9 cellular contexts compared by ENCODE assay signal in genomic region chr12:57109207-57110160, GRCh38. TPM values are rescaled to one million over a fixed set of nuclear protein-coding genes. Genes with fewer than 3 reads are reported as not detected.
DNase-seq lines count a peak whose midpoint lies in the region; ATAC-seq and TF ChIP-seq lines count a peak whose summit lies in the region.
"Had no signal": no experiment of that assay in that cellular context is flagged by ENCODE, and none has a peak within 500 bp of the region (broad histone marks: within the 10 kb centered on the region; RNA-seq: fewer than 3 reads in every experiment).

No MANE protein-coding gene starts in this region.

- H3K36me3 ChIP-seq in BJ (ENCODE audit: control insufficient read depth, insufficient read depth, low read length) (peaks cover 27% of the 10 kb centered on the region), MG63 (peaks cover 4% of the 10 kb centered on the region)
- H3K36me3 ChIP-seq in effector memory CD4-positive, alpha-beta T cell (ENCODE audit: control insufficient read depth, insufficient read depth, low read length), result peaks cover 37% of the 10 kb centered on the region

- peak overlapping the region; percentile 73 for H3K4me3 ChIP-seq in BJ (ENCODE audit: low read depth, low read length)
- H3K4me3 ChIP-seq in MG63, result peak overlapping the region; percentile 61
- H3K4me3 ChIP-seq in effector memory CD4-positive, alpha-beta T cell (ENCODE audit: insufficient read depth, low read depth, low read length, poor library complexity, severe bottlenecking), result peak overlapping the region; percentile 76

- H3K4me1 Mint-ChIP-seq in neural crest cell, result peaks cover 47% of the 10 kb centered on the region

- H3K9me3 ChIP-seq in MG63, result no peaks in the 10 kb centered on the region
- H3K9me3 ChIP-seq in effector memory CD4-positive, alpha-beta T cell (ENCODE audit: control insufficient read depth, low read length), result no peaks in the 10 kb centered on the region

- no peak for DNase-seq in BJ (ENCODE audit: low read depth)
- DNase-seq in MG63, result no peak
- DNase-seq in effector memory CD4-positive, alpha-beta T cell, result no peak
- DNase-seq in neural crest cell (ENCODE audit: low read depth, low spot score), result no peak
- no peak for DNase-seq in T1000 (lab: John Stamatoyannopoulos, UW)
- no peak for DNase-seq in epidermal melanocyte (ENCODE audit: insufficient read length, low spot score)
- no peak for DNase-seq in mucosa of gallbladder (ENCODE audit: low spot score)
- DNase-seq: NCI-H2029 had no signal

- no peaks in the 10 kb centered on the region for H3K9me3 Mint-ChIP-seq in neural crest cell

- no peak for TF ChIP-seq CTCF in BJ (IDR thresholded peaks at IDR 0.05; ENCODE audit: insufficient read depth, low read depth, low read length)
- no peak for TF ChIP-seq CTCF in neural crest cell (conservative IDR thresholded peaks at IDR 0.05)

- no peaks in the 10 kb centered on the region for H3K36me3 Mint-ChIP-seq in neural crest cell (ENCODE audit: low read depth)

- H3K27me3 Mint-ChIP-seq in neural crest cell (ENCODE audit: low read depth), result no peaks in the 10 kb centered on the region

- peak overlapping the region; percentile 97 for H3K27ac Mint-ChIP-seq in neural crest cell (ENCODE audit: unreplicated experiment)

- peak overlapping the region; percentile 97 for H3K27ac ChIP-seq in effector memory CD4-positive, alpha-beta T cell (ENCODE audit: insufficient read depth, low read length, poor library complexity, severe bottlenecking)

- CTCF ChIA-PET in BJ (lab: Yijun Ruan, JAX), result interaction anchor here (1.0 to 10.0 kb wide), 4 partner anchors 15 to 74 kb away, joined by 5 to 199 read pairs (median 98); partner anchors contain the start of gene NAB2

- no peak for ATAC-seq in GM19328 (IDR thresholded peaks at IDR 0.05; ENCODE audit: unreplicated experiment)

- POLR2A ChIA-PET in BJ (lab: Charles Lee), result no interaction called here

- H3K4me1 ChIP-seq in effector memory CD4-positive, alpha-beta T cell (ENCODE audit: control insufficient read depth, insufficient read depth, low read length, poor library complexity, severe bottlenecking), result peaks cover 32% of the 10 kb centered on the region

- H3K27me3 ChIP-seq in BJ (ENCODE audit: control insufficient read depth, insufficient read depth, low read length) (no peaks in the 10 kb centered on the region), MG63 (no peaks in the 10 kb centered on the region)
- no peaks in the 10 kb centered on the region for H3K27me3 ChIP-seq in effector memory CD4-positive, alpha-beta T cell (replicated peaks; ENCODE audit: control insufficient read depth, insufficient read depth, low read length, poor library complexity, severe bottlenecking)

- peak overlapping the region; percentile 86 for H3K4me3 Mint-ChIP-seq in neural crest cell

RNA-seq across cellular contexts. Expression of gene STAT6, which starts 1.7 kb away (rescaled TPM):
- polyA plus RNA-seq in BJ (2011; rRNA removed), result 110 and 177 TPM in 2 replicates
- 71.4 and 108 TPM in 2 replicates for polyA minus RNA-seq in BJ (2011; rRNA and poly(A)+ RNA removed)
- 53.6 and 59.7 TPM in 2 replicates for total RNA-seq in MG63 (2014; rRNA removed; shearing (Covaris generic); ENCODE audit: low replicate concordance)
- total RNA-seq in neural crest cell (40.2 and 41.7 TPM in 2 replicates), mucosa of gallbladder (287 TPM)

RNA-seq across cellular contexts. Expression of gene LRP1, which starts 18.8 kb away (rescaled TPM):
- polyA plus RNA-seq in BJ (2011; rRNA removed), result 58.5 and 117 TPM in 2 replicates
- 200 and 323 TPM in 2 replicates for polyA minus RNA-seq in BJ (2011; rRNA and poly(A)+ RNA removed)
- 29.1 and 39.0 TPM in 2 replicates for total RNA-seq in MG63 (2014; rRNA removed; shearing (Covaris generic); ENCODE audit: low replicate concordance)
- 61.8 and 62.7 TPM in 2 replicates for total RNA-seq in neural crest cell
- 241 TPM for total RNA-seq in mucosa of gallbladder

RNA-seq across cellular contexts. Expression of gene NAB2, which starts 20.6 kb away (rescaled TPM):
- polyA plus RNA-seq in BJ (2011; rRNA removed), result 41.7 and 50.2 TPM in 2 replicates
- polyA minus RNA-seq in BJ (2011; rRNA and poly(A)+ RNA removed), result 40.1 and 65.0 TPM in 2 replicates
- 28.7 and 45.1 TPM in 2 replicates for total RNA-seq in MG63 (2014; rRNA removed; shearing (Covaris generic); ENCODE audit: low replicate concordance)
- 58.0 and 61.2 TPM in 2 replicates for total RNA-seq in neural crest cell
- 21.4 TPM for total RNA-seq in mucosa of gallbladder

RNA-seq across cellular contexts. Expression of gene NEMP1, which starts 30.9 kb away (rescaled TPM):
- 6.7 and 12.0 TPM in 2 replicates for polyA plus RNA-seq in BJ (2011; rRNA removed)
- 5.0 and 6.5 TPM in 2 replicates for polyA minus RNA-seq in BJ (2011; rRNA and poly(A)+ RNA removed)
- total RNA-seq in MG63 (2014; rRNA removed; shearing (Covaris generic); ENCODE audit: low replicate concordance), result 14.6 and 14.9 TPM in 2 replicates
- total RNA-seq in neural crest cell (44.0 and 49.6 TPM in 2 replicates), mucosa of gallbladder (11.4 TPM)

RNA-seq across cellular contexts. Expression of gene LRP1-AS, which starts 37.9 kb away (rescaled TPM):
- not detected in 2 replicates for polyA plus RNA-seq in BJ (2011; rRNA removed)
- not detected in 2 replicates for polyA minus RNA-seq in BJ (2011; rRNA and poly(A)+ RNA removed)
- not detected in 2 replicates for total RNA-seq in MG63 (2014; rRNA removed; shearing (Covaris generic); ENCODE audit: low replicate concordance)
- total RNA-seq in neural crest cell (not detected in 2 replicates), mucosa of gallbladder (not detected)
